26 cellular contexts compared by ENCODE assay signal in the genomic region with DNA sequence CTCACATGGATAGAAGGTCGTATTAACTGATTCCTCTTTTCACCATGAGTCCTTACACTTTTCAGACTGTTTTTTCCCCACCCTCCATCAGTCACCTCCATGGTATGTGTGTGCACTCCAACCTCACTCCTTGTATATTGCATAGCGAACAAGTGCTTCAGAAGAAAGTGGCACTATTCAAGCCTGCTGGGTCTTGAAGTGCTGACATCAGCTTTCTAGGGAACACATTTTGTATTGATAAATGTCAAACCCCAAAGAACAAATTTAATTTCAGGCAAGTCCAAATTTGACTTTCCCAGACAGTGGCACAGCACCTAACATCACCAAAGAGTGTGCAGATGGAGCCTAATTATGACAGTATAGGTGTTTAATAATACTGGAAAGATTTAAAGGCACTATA.
"Had no signal": no experiment of that assay in that cellular context is flagged by ENCODE, and none has a peak within 500 bp of the region (broad histone marks: within the 10 kb centered on the region; RNA-seq: fewer than 3 reads in every experiment).

No MANE protein-coding gene starts in this region.

- FAIRE-seq: islet of Langerhans, keratinocyte, kidney had no signal

- H3K36me3 Mint-ChIP-seq: immature natural killer cell; memory B cell; mesothelial cell of epicardium; naive B cell; naive thymus-derived CD4-positive, alpha-beta T cell had no signal

- H3K27ac ChIP-seq: hepatocyte, left lung, left ventricle myocardium inferior, lower lobe of right lung had no signal

- H3K27me3 Mint-ChIP-seq: memory B cell; naive B cell; naive thymus-derived CD4-positive, alpha-beta T cell had no signal

- ATAC-seq: left cardiac atrium; left colon; left lobe of liver; left lung; left ventricle myocardium superior; lower lobe of right lung; mucosa of descending colon; naive thymus-derived CD4-positive, alpha-beta T cell had no signal

- H3K4me2 ChIP-seq: hepatocyte had no signal

- H3K4me1 ChIP-seq: left lung, left ventricle myocardium inferior, lower lobe of right lung had no signal

- DNase-seq: hippocampal formation; hypothalamus; immature natural killer cell; islet precursor cell; kidney; kidney glomerular epithelial cell; left cardiac atrium; left colon; left lung; left ventricle myocardium inferior; left ventricle myocardium superior; lower lobe of right lung; mammary epithelial cell; mesenchymal stem cell; mesendoderm; midbrain; mucosa of descending colon; naive B cell; naive thymus-derived CD4-positive, alpha-beta T cell had no signal

- H3K36me3 ChIP-seq: left lung, left ventricle myocardium inferior, lower lobe of right lung had no signal

- H3K79me2 ChIP-seq: hepatocyte had no signal

- H3K27me3 ChIP-seq: hepatocyte, left lung had no signal

- H3K4me3 Mint-ChIP-seq: immature natural killer cell; memory B cell; mesothelial cell of epicardium; naive B cell; naive thymus-derived CD4-positive, alpha-beta T cell had no signal

- H3K9me3 Mint-ChIP-seq: mesothelial cell of epicardium had no signal

- H3K27ac Mint-ChIP-seq: immature natural killer cell; memory B cell; mesothelial cell of epicardium; naive B cell; naive thymus-derived CD4-positive, alpha-beta T cell had no signal

- H2AFZ ChIP-seq: hepatocyte had no signal

- H3K4me3 ChIP-seq: hepatocyte, left lung, left ventricle myocardium inferior, lower lobe of right lung, lung, mucosa of descending colon had no signal

- H3K4me1 Mint-ChIP-seq: immature natural killer cell; memory B cell; mesothelial cell of epicardium; naive B cell; naive thymus-derived CD4-positive, alpha-beta T cell had no signal

- H3K9me3 ChIP-seq: left lung, left ventricle myocardium inferior, lower lobe of right lung, mucosa of descending colon had no signal
